ENCODE assay signal across 22 cellular contexts in the genomic region with DNA sequence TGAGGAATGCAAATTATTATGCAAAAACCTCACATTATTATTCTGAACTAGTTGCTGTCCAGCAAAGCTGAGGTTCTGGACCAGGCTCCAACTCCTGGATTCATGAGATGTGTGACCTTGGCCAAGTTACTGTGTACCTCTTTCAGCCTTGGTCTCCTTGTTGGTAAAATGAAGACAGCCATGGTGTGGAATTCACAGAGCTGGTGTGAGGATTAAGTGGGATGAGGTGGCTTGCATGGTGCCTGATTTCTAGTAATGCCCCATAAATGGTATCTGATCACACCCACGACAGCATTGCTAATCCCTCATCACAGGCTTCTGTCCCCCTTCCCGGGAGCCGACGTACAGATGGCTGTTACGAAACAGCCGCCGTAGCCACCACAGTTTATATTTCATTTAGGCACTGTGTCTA. TPM values are rescaled to one million over a fixed set of nuclear protein-coding genes. Genes with fewer than 3 reads are reported as not detected.
"Had no signal": no experiment of that assay in that cellular context is flagged by ENCODE, and none has a peak within 500 bp of the region (broad histone marks: within the 10 kb centered on the region; RNA-seq: fewer than 3 reads in every experiment).

No MANE protein-coding gene starts in this region.

- FAIRE-seq: endometrium, small intestine had no signal

- ATAC-seq: activated CD8-positive, alpha-beta T cell treated with anti-CD3 and anti-CD28 coated beads for 36 hours; heart right ventricle; left colon; lower lobe of right lung; mucosa of descending colon; sciatic nerve; stimulated activated naive B cell treated with anti-CD40 and anti-IgM and Interleukin-4, amounts not matched to agents 10 μg/mL and 1 μg/mL and 100 μg/mL, for 72 hours had no signal

- H3K27ac ChIP-seq: heart right ventricle, lower lobe of right lung, testis, uterus had no signal

- H3K9me3 ChIP-seq: heart right ventricle, lower lobe of right lung, mucosa of descending colon, testis, uterus had no signal

- H3K4me3 ChIP-seq: heart right ventricle, lower lobe of right lung, mucosa of descending colon, testis, uterus had no signal

- DNase-seq: activated CD4-positive, alpha-beta T cell treated with anti-CD3 and anti-CD28 coated beads for 48 hours; activated CD8-positive, alpha-beta T cell treated with anti-CD3 and anti-CD28 coated beads for 36 hours; activated gamma-delta T cell; aorta; effector CD4-positive, alpha-beta T cell; heart right ventricle; islet precursor cell; left colon; lower lobe of right lung; mucosa of descending colon; nephron progenitor cell; small intestine; stimulated activated CD4-positive, alpha-beta T cell treated with anti-CD3 and anti-CD28 coated beads, Interleukin-15, amount 100 ng/mL, for 24 hours; stimulated activated CD8-positive, alpha-beta memory T cell treated with anti-CD3 and anti-CD28 coated beads, Interleukin-4, amount 100 ng/mL, for 48 hours; stimulated activated naive B cell treated with anti-CD40 and anti-IgM and Interleukin-4, amounts not matched to agents 10 μg/mL and 1 μg/mL and 100 μg/mL, for 72 hours; testis; trophoblast cell; uterus had no signal

- H3K27me3 ChIP-seq: testis, uterus had no signal

- H3K4me1 ChIP-seq: heart right ventricle, lower lobe of right lung, testis, uterus had no signal

- H3K36me3 ChIP-seq: heart right ventricle, lower lobe of right lung, uterus had no signal

RNA-seq across cellular contexts. Expression of a gene that starts 59.6 kb away (rescaled TPM):
- total RNA-seq: activated CD8-positive, alpha-beta T cell treated with anti-CD3 and anti-CD28 coated beads for 36 hours; activated T-helper 1 cell treated with anti-CD3 and anti-CD28 coated beads, Interleukin-12 subunit alpha, Interleukin-12 subunit beta, Interleukin-2, Interleukin-4 antibody, amounts not matched to agents 30 ng/mL and 10 ng/mL and 1 ng/mL, durations not matched to agents 14 hours and 24 hours and 36 hours; fibroblast of villous mesenchyme had no signal
